24 cellular contexts compared by ENCODE assay signal in the genomic region with DNA sequence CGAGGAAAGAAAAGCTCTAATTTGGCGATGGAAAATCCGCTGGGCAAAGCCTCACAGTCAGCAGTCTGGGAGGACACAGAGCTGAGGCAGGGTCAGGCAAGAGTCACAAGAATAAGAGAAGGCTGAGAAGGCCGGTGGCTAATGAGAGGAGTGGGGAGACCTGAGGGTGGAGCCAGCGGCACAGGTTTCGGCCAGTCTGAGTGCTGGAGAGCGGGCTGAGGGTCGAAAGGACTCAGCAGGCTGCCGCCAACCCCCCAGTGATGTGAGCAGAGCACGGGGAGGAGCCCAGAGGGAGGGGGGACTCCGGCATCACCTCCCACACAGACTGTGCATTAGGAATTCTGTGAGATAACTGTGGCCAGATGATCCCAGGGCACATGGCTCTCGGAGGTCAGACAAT.
DNase-seq lines count a peak whose midpoint lies in the region; ATAC-seq and TF ChIP-seq lines count a peak whose summit lies in the region.
"Had no signal": no experiment of that assay in that cellular context is flagged by ENCODE, and none has a peak within 500 bp of the region (broad histone marks: within the 10 kb centered on the region; RNA-seq: fewer than 3 reads in every experiment).

No MANE protein-coding gene starts in this region.

- peaks cover 3% of the 10 kb centered on the region; the same call in 1 of the 3 replicates for H3K4me1 Mint-ChIP-seq in GM23338
- H3K4me1 Mint-ChIP-seq in nephron = peaks cover 29% of the 10 kb centered on the region
- H3K4me1 Mint-ChIP-seq: activated CD4-positive, alpha-beta T cell treated with anti-CD3 and anti-CD28 coated beads, Interleukin-2, amount 10 ng/mL, durations not matched to agents 24 days and 14 days; stimulated activated naive B cell treated with anti-CD40 and anti-IgM and Interleukin-4, amounts not matched to agents 10 μg/mL and 1 μg/mL and 100 μg/mL, for 72 hours had no signal

- intact Hi-C loops in colonic mucosa (cut with DNase I) = no loop called here
- intact Hi-C loops in esophagus squamous epithelium (cut with DNase I) = no loop called here
- intact Hi-C loops in uterus (cut with DNase I; ENCODE audit: low total_unique reads) = no loop called here

- 49 to 57% methylated on average over 12 of the region's 12 CpGs for WGBS in esophagus squamous epithelium, 2 donors

- H4K20me1 ChIP-seq in GM23338 (replicated peaks; ENCODE audit: insufficient read depth) = no peaks in the 10 kb centered on the region

- no peak overlapping the region for H3K27ac ChIP-seq in GM23338 (ENCODE audit: low read depth)
- H3K27ac ChIP-seq in colonic mucosa = no peak overlapping the region
- H3K27ac ChIP-seq in esophagus squamous epithelium = no peak overlapping the region
- H3K27ac ChIP-seq in uterus = no peak overlapping the region
- H3K27ac ChIP-seq: adrenal gland, epithelial cell of prostate, foreskin keratinocyte, thyroid gland had no signal

- TF ChIP-seq CTCF in BE2C (IDR thresholded peaks at IDR 0.05; ENCODE audit: low read depth, low read length) (peak; percentile 25), GM23338 (conservative IDR thresholded peaks at IDR 0.05; ENCODE audit: low read depth in 2 of 2) (peak in 1 of 2 experiments; percentile 46; a peak in 2 of 4 replicates), colonic mucosa (IDR thresholded peaks at IDR 0.05) (no peak), nephron (IDR thresholded peaks at IDR 0.05; ENCODE audit: unreplicated experiment in 3 of 3) (no peak), esophagus squamous epithelium (IDR thresholded peaks at IDR 0.05) (no peak), uterus (IDR thresholded peaks at IDR 0.05) (no peak)

- no peaks in the 10 kb centered on the region; the same call in 1 of the 2 replicates for H3K9me2 ChIP-seq in GM23338 (ENCODE audit: insufficient read depth)

- no peaks in the 10 kb centered on the region for H3K79me2 ChIP-seq in GM23338 (replicated peaks; ENCODE audit: insufficient read depth)

- peak overlapping the region; percentile 23; the same call in 1 of the 2 replicates for H2AFZ ChIP-seq in GM23338

- H3K27me3 ChIP-seq in BE2C (no peaks in the 10 kb centered on the region), GM23338 (ENCODE audit: insufficient read depth) (no peaks in the 10 kb centered on the region), colonic mucosa (no peaks in the 10 kb centered on the region), esophagus squamous epithelium (no peaks in the 10 kb centered on the region), uterus (no peaks in the 10 kb centered on the region)
- H3K27me3 ChIP-seq: adrenal gland, foreskin keratinocyte, thyroid gland had no signal

- no peak overlapping the region for H3K4me3 Mint-ChIP-seq in GM23338
- H3K4me3 Mint-ChIP-seq in nephron = no peak overlapping the region
- H3K4me3 Mint-ChIP-seq: activated CD4-positive, alpha-beta T cell treated with anti-CD3 and anti-CD28 coated beads, Interleukin-2, amount 10 ng/mL, durations not matched to agents 24 days and 14 days; CD8-positive, alpha-beta T cell; stimulated activated naive B cell treated with anti-CD40 and anti-IgM and Interleukin-4, amounts not matched to agents 10 μg/mL and 1 μg/mL and 100 μg/mL, for 72 hours; T-helper 1 cell treated with Interleukin-12 subunit alpha and Interleukin-12 subunit beta and Interleukin-4 antibody, amounts not matched to agents 30 μg/mL and 1 μg/mL, for 36 hours had no signal

- no peak for TF ChIP-seq POLR2A in esophagus squamous epithelium (IDR thresholded peaks at IDR 0.05)
- TF ChIP-seq POLR2A in uterus (IDR thresholded peaks at IDR 0.05) = no peak

- H3K4me3 ChIP-seq in BE2C (ENCODE audit: low read depth, low read length) = no peak overlapping the region
- H3K4me3 ChIP-seq in GM23338 = no peak overlapping the region
- H3K4me3 ChIP-seq in colonic mucosa = no peak overlapping the region
- no peak overlapping the region for H3K4me3 ChIP-seq in esophagus squamous epithelium
- H3K4me3 ChIP-seq in uterus = no peak overlapping the region
- H3K4me3 ChIP-seq: adrenal gland, thyroid gland had no signal

- H3K4me2 ChIP-seq in GM23338 = no peak overlapping the region

- no peaks in the 10 kb centered on the region for H3K9me3 ChIP-seq in BE2C
- no peaks in the 10 kb centered on the region for H3K9me3 ChIP-seq in colonic mucosa
- H3K9me3 ChIP-seq in esophagus squamous epithelium = no peaks in the 10 kb centered on the region
- H3K9me3 ChIP-seq in uterus = no peaks in the 10 kb centered on the region
- H3K9me3 ChIP-seq: adrenal gland, thyroid gland had no signal

- DNase-seq in BE2C = peak; percentile 62
- DNase-seq in GM23338 (ENCODE audit: low spot score) = peak; percentile 29
- peak; percentile 8 for DNase-seq in colonic mucosa
- DNase-seq in esophagus squamous epithelium (lab: John Stamatoyannopoulos, UW) = no peak
- no peak for DNase-seq in uterus
- no peak for DNase-seq in superior temporal gyrus (ENCODE audit: extremely low spot score)
- DNase-seq: activated CD4-positive, alpha-beta T cell treated with anti-CD3 and anti-CD28 coated beads, Interleukin-2, amount 10 ng/mL, durations not matched to agents 24 days and 14 days; activated gamma-delta T cell; foreskin keratinocyte; hippocampal formation; kidney; NCI-H1417 treated with DMSO at 0.1 percent for 48 hours; NCI-H774; PC-3; SIG-M5; stimulated activated CD4-positive, alpha-beta T cell treated with anti-CD3 and anti-CD28 coated beads, Interleukin-1b, Interleukin-23, amount 100 ng/mL, for 48 hours; stimulated activated naive B cell treated with anti-CD40 and anti-IgM and Interleukin-4, amounts not matched to agents 10 μg/mL and 1 μg/mL and 100 μg/mL, for 72 hours; thyroid gland had no signal

- H3K9ac ChIP-seq in colonic mucosa (ENCODE audit: low read depth in 2 of 2, low read length in 2 of 2) = no peak overlapping the region

- H3K27me3 Mint-ChIP-seq in GM23338 (ENCODE audit: insufficient read depth, low read depth, poor library complexity) (peaks cover 4% of the 10 kb centered on the region), nephron (ENCODE audit: low read depth) (peaks cover 15% of the 10 kb centered on the region)
- H3K27me3 Mint-ChIP-seq: activated CD4-positive, alpha-beta T cell treated with anti-CD3 and anti-CD28 coated beads, Interleukin-2, amount 10 ng/mL, durations not matched to agents 24 days and 14 days had no signal

- ATAC-seq in GM23338 = peak; percentile 90
- ATAC-seq in HG03565 (IDR thresholded peaks at IDR 0.05; ENCODE audit: unreplicated experiment) = no peak
- ATAC-seq: CD8-positive, alpha-beta T cell; foreskin keratinocyte; PC-3; stimulated activated naive B cell treated with anti-CD40 and anti-IgM and Interleukin-4, amounts not matched to agents 10 μg/mL and 1 μg/mL and 100 μg/mL, for 72 hours had no signal

- H3K36me3 Mint-ChIP-seq in GM23338 (ENCODE audit: low read depth) = no peaks in the 10 kb centered on the region
- H3K36me3 Mint-ChIP-seq in nephron (ENCODE audit: low read depth) = no peaks in the 10 kb centered on the region
- H3K36me3 Mint-ChIP-seq: CD8-positive, alpha-beta T cell; stimulated activated naive B cell treated with anti-CD40 and anti-IgM and Interleukin-4, amounts not matched to agents 10 μg/mL and 1 μg/mL and 100 μg/mL, for 72 hours had no signal

- H3F3A ChIP-seq in GM23338 (replicated peaks; ENCODE audit: low read depth) = no peaks in the 10 kb centered on the region

- no peak overlapping the region for H3K27ac Mint-ChIP-seq in GM23338
- H3K27ac Mint-ChIP-seq in nephron = peak overlapping the region in 2 of 3 experiments; percentile 16 to 38
- H3K27ac Mint-ChIP-seq: activated CD4-positive, alpha-beta T cell treated with anti-CD3 and anti-CD28 coated beads, Interleukin-2, amount 10 ng/mL, durations not matched to agents 24 days and 14 days; CD8-positive, alpha-beta T cell; stimulated activated naive B cell treated with anti-CD40 and anti-IgM and Interleukin-4, amounts not matched to agents 10 μg/mL and 1 μg/mL and 100 μg/mL, for 72 hours; T-helper 1 cell treated with Interleukin-12 subunit alpha and Interleukin-12 subunit beta and Interleukin-4 antibody, amounts not matched to agents 30 μg/mL and 1 μg/mL, for 36 hours had no signal

- H3K9me3 Mint-ChIP-seq in GM23338 (peaks cover 11% of the 10 kb centered on the region; the same call in 1 of the 3 replicates), nephron (peaks cover 3% of the 10 kb centered on the region)
- H3K9me3 Mint-ChIP-seq: activated CD4-positive, alpha-beta T cell treated with anti-CD3 and anti-CD28 coated beads, Interleukin-2, amount 10 ng/mL, durations not matched to agents 24 days and 14 days; CD8-positive, alpha-beta T cell; T-helper 1 cell treated with Interleukin-12 subunit alpha and Interleukin-12 subunit beta and Interleukin-4 antibody, amounts not matched to agents 30 μg/mL and 1 μg/mL, for 36 hours had no signal

- H3K36me3 ChIP-seq in BE2C (no peaks in the 10 kb centered on the region), GM23338 (ENCODE audit: insufficient read depth) (no peaks in the 10 kb centered on the region), colonic mucosa (no peaks in the 10 kb centered on the region), esophagus squamous epithelium (no peaks in the 10 kb centered on the region), uterus (no peaks in the 10 kb centered on the region)
- H3K36me3 ChIP-seq: adrenal gland, thyroid gland had no signal

- H3K4me1 ChIP-seq in BE2C (peaks cover 19% of the 10 kb centered on the region), GM23338 (ENCODE audit: insufficient read depth) (no peaks in the 10 kb centered on the region), colonic mucosa (no peaks in the 10 kb centered on the region), esophagus squamous epithelium (no peaks in the 10 kb centered on the region), uterus (no peaks in the 10 kb centered on the region)
- H3K4me1 ChIP-seq: adrenal gland, foreskin keratinocyte, thyroid gland had no signal

TF ChIP-seq in GM23338, 12 proteins besides CTCF, POLR2A, EP300 and RAD21 (continues in another document):
- TF ChIP-seq, protein P1, sequence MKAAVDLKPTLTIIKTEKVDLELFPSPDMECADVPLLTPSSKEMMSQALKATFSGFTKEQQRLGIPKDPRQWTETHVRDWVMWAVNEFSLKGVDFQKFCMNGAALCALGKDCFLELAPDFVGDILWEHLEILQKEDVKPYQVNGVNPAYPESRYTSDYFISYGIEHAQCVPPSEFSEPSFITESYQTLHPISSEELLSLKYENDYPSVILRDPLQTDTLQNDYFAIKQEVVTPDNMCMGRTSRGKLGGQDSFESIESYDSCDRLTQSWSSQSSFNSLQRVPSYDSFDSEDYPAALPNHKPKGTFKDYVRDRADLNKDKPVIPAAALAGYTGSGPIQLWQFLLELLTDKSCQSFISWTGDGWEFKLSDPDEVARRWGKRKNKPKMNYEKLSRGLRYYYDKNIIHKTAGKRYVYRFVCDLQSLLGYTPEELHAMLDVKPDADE (IDR thresholded peaks at IDR 0.05) = no peak

Comparison
In these comparisons a context has a peak if more than half of its experiments do, and no peak if none do; other contexts are left out.
1. DNase-seq: peak in BE2C (single experiment), GM23338 (single experiment) and colonic mucosa (single experiment); none in esophagus squamous epithelium (single experiment), uterus (0 of 2) and superior temporal gyrus (single experiment).